ENCODE assay signal across 10 cellular contexts in the genomic region with DNA sequence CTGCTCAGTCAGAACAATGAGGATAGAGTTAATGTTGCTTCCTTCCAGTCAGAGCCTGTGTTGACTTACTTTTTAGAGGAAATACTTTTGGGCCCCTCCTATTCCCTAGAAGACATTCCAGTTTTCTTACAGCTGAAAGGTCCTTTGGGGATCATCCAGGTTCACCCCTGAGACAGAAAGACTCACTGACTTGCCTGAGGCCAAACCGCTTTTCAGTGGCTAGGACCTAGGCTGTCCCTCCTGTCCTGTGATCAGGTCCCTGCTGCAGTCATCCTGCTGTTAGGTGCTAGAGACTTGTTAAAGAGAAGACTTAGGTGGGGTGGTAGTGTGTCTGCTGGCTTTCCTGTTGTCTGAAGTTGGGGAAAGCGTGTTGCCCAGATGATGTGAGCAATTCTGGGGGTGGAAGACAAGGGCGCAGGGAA. TPM values are rescaled to one million over a fixed set of nuclear protein-coding genes. Genes with fewer than 3 reads are reported as not detected.
A peak's percentile ranks its signal among the peaks of the same experiment; 100 is the strongest.
DNase-seq lines count a peak whose midpoint lies in the region; ATAC-seq and TF ChIP-seq lines count a peak whose summit lies in the region.
"Had no signal": no experiment of that assay in that cellular context is flagged by ENCODE, and none has a peak within 500 bp of the region (broad histone marks: within the 10 kb centered on the region; RNA-seq: fewer than 3 reads in every experiment).

No MANE protein-coding gene starts in this region.

- H4K91ac ChIP-seq in mesenchymal stem cell (ENCODE audit: low read length) = peak overlapping the region; percentile 54

- H3K27ac ChIP-seq in body of pancreas = peak overlapping the region in 3 of 4 donors; percentile 47 to 69 (median 58)
- no peak overlapping the region for H3K27ac ChIP-seq in mesenchymal stem cell (ENCODE audit: low read length, poor library complexity, severe bottlenecking)
- H3K27ac ChIP-seq in upper lobe of right lung = peak overlapping the region; percentile 63

- H3K4me3 ChIP-seq in body of pancreas = no peak overlapping the region
- H3K4me3 ChIP-seq in mesenchymal stem cell (ENCODE audit: insufficient read depth in 1 of 2, low read depth in 1 of 2, low read length in 2 of 2) = no peak overlapping the region
- no peak overlapping the region for H3K4me3 ChIP-seq in upper lobe of right lung
- H3K4me3 ChIP-seq: pancreas had no signal

- H3K18ac ChIP-seq in mesenchymal stem cell (ENCODE audit: low read depth in 1 of 2, low read length in 2 of 2) = peak overlapping the region; percentile 75 to 78

- peaks cover 82% of the 10 kb centered on the region for H3K4me1 ChIP-seq in body of pancreas
- peaks cover 12% of the 10 kb centered on the region for H3K4me1 ChIP-seq in mesenchymal stem cell (ENCODE audit: control insufficient read depth, insufficient read depth, low read depth, low read length)
- peaks cover 92% of the 10 kb centered on the region for H3K4me1 ChIP-seq in upper lobe of right lung

- H2AFZ ChIP-seq in mesenchymal stem cell (ENCODE audit: low read depth, low read length) = no peak overlapping the region

- no peaks in the 10 kb centered on the region for H3K27me3 Mint-ChIP-seq in activated naive CD4-positive, alpha-beta T cell treated with anti-CD3 and anti-CD28 coated beads, Interleukin-2, amount 50 U/mL, for 24 hours

- H3K79me1 ChIP-seq in mesenchymal stem cell (replicated peaks; ENCODE audit: low read length, poor library complexity, severe bottlenecking) = peaks cover 49% of the 10 kb centered on the region

- H3K36me3 ChIP-seq in body of pancreas (replicated peaks in 1 of 2; ENCODE audit: insufficient read depth in 1 of 2, low read depth in 2 of 2) (no peaks in the 10 kb centered on the region), mesenchymal stem cell (ENCODE audit: control insufficient read depth in 1 of 2, insufficient read depth in 2 of 2, low read depth in 1 of 2, low read length in 2 of 2) (no peaks in the 10 kb centered on the region), upper lobe of right lung (no peaks in the 10 kb centered on the region)
- H3K36me3 ChIP-seq: pancreas had no signal

- TF ChIP-seq CTCF in body of pancreas (IDR thresholded peaks at IDR 0.05) (no peak), upper lobe of right lung (IDR thresholded peaks at IDR 0.05) (no peak)

- H3K27me3 ChIP-seq in body of pancreas (no peaks in the 10 kb centered on the region), mesenchymal stem cell (ENCODE audit: control insufficient read depth in 1 of 2, insufficient read depth in 1 of 2, low read length in 2 of 2) (no peaks in the 10 kb centered on the region), upper lobe of right lung (no peaks in the 10 kb centered on the region)
- H3K27me3 ChIP-seq: pancreas had no signal

- no peaks in the 10 kb centered on the region for H3K9me3 ChIP-seq in body of pancreas
- no peaks in the 10 kb centered on the region for H3K9me3 ChIP-seq in mesenchymal stem cell (ENCODE audit: control insufficient read depth, low read length)
- no peaks in the 10 kb centered on the region for H3K9me3 ChIP-seq in upper lobe of right lung
- H3K9me3 ChIP-seq: pancreas had no signal

- TF ChIP-seq POLR2A in body of pancreas (IDR thresholded peaks at IDR 0.05) = no peak

- H3K9me3 Mint-ChIP-seq in activated naive CD4-positive, alpha-beta T cell treated with anti-CD3 and anti-CD28 coated beads, Interleukin-2, amount 50 U/mL, for 24 hours = no peaks in the 10 kb centered on the region

- H2AK5ac ChIP-seq in mesenchymal stem cell (ENCODE audit: low read length, severe bottlenecking) = peak overlapping the region; percentile 30

- peak overlapping the region in 1 of 2 experiments; percentile 83 for H3K23ac ChIP-seq in mesenchymal stem cell (ENCODE audit: low read length in 2 of 2)

- intact Hi-C loops in body of pancreas (cut with DNase I) = no loop called here
- intact Hi-C loops in upper lobe of right lung (cut with DNase I) = no loop called here

- no peak for DNase-seq in activated naive CD4-positive, alpha-beta T cell (lab: John Stamatoyannopoulos, UW)
- no peak for DNase-seq in body of pancreas
- DNase-seq in mesenchymal stem cell = no peak
- DNase-seq in upper lobe of right lung = no peak
- DNase-seq in GF-D8 (lab: John Stamatoyannopoulos, UW) = no peak
- DNase-seq in stimulated activated CD4-positive, alpha-beta T cell treated with anti-CD3 and anti-CD28 coated beads, Interleukin-12 subunit alpha, Interleukin-12 subunit beta, amount 100 ng/mL, for 4 hours = no peak
- DNase-seq: NCI-H526, pancreas had no signal

- no peak overlapping the region for H2BK15ac ChIP-seq in mesenchymal stem cell (ENCODE audit: low read depth, poor library complexity, severe bottlenecking)

- no peak overlapping the region for H3K4me2 ChIP-seq in mesenchymal stem cell (ENCODE audit: low read length, poor library complexity, severe bottlenecking)

- H3K4me3 Mint-ChIP-seq in activated naive CD4-positive, alpha-beta T cell treated with anti-CD3 and anti-CD28 coated beads, Interleukin-2, amount 50 U/mL, for 24 hours = peak overlapping the region; percentile 61

- H3K9ac ChIP-seq in mesenchymal stem cell (ENCODE audit: low read length) = no peak overlapping the region

- peak overlapping the region; percentile 95 for H3K27ac Mint-ChIP-seq in activated naive CD4-positive, alpha-beta T cell treated with anti-CD3 and anti-CD28 coated beads, Interleukin-2, amount 50 U/mL, for 24 hours

- H2BK120ac ChIP-seq in mesenchymal stem cell (ENCODE audit: low read depth, low read length) = no peak overlapping the region

- H2BK5ac ChIP-seq in mesenchymal stem cell (ENCODE audit: low read depth, low read length, poor library complexity, severe bottlenecking) = no peak overlapping the region

- ATAC-seq in body of pancreas (no peak), upper lobe of right lung (peak; percentile 53), HG02610 (IDR thresholded peaks at IDR 0.05; ENCODE audit: unreplicated experiment) (no peak)

- peak overlapping the region; percentile 89 to 90 for H2BK12ac ChIP-seq in mesenchymal stem cell (ENCODE audit: low read length in 2 of 2)

- H3K4me1 Mint-ChIP-seq in activated naive CD4-positive, alpha-beta T cell treated with anti-CD3 and anti-CD28 coated beads, Interleukin-2, amount 50 U/mL, for 24 hours = peaks cover 93% of the 10 kb centered on the region

- 71 to 81% methylated on average over 3 of the region's 3 CpGs for WGBS in body of pancreas, 2 donors
- 96% methylated on average over 3 of the region's 3 CpGs for WGBS in mesenchymal stem cell

- peak overlapping the region; percentile 70 to 77 for H3K4ac ChIP-seq in mesenchymal stem cell (ENCODE audit: low read depth in 1 of 2, low read length in 2 of 2)

- H3K14ac ChIP-seq in mesenchymal stem cell (ENCODE audit: low read length in 2 of 2) = peak overlapping the region in 1 of 2 experiments; percentile 24

- peaks cover 7% of the 10 kb centered on the region for H3K36me3 Mint-ChIP-seq in activated naive CD4-positive, alpha-beta T cell treated with anti-CD3 and anti-CD28 coated beads, Interleukin-2, amount 50 U/mL, for 24 hours

- H4K8ac ChIP-seq in mesenchymal stem cell (ENCODE audit: low read length) = peak overlapping the region; percentile 71

RNA-seq across cellular contexts. Expression of gene SUSD6, which starts 39.6 kb away (rescaled TPM):
- total RNA-seq in body of pancreas = 10 to 100 TPM; 24.6 to 25.1 TPM
- polyA plus RNA-seq in mesenchymal stem cell (2013, experiment 1 of 2) = 8.9 TPM
- polyA plus RNA-seq in mesenchymal stem cell (2013, experiment 2 of 2) = 9.1 TPM
- total RNA-seq in upper lobe of right lung = 87.5 TPM
